In genomic region chr16:72644911-72645310, GRCh38 we compare ENCODE assay signal across 17 cellular contexts.
A peak's percentile ranks its signal among the peaks of the same experiment; 100 is the strongest.
DNase-seq lines count a peak whose midpoint lies in the region; FAIRE-seq and TF ChIP-seq lines count a peak whose summit lies in the region.
"Had no signal": no experiment of that assay in that cellular context is flagged by ENCODE, and none has a peak within 500 bp of the region (broad histone marks: within the 10 kb centered on the region; RNA-seq: fewer than 3 reads in every experiment).

No MANE protein-coding gene starts in this region.

- H3K4me2 ChIP-seq in KMS-11 = peak overlapping the region; percentile 67; the same call in 1 of the 2 replicates

- peak overlapping the region; percentile 83 for H3K27ac ChIP-seq in C4-2B
- H3K27ac ChIP-seq in KMS-11 = peak overlapping the region; percentile 63; the same call in 1 of the 2 replicates
- H3K27ac ChIP-seq in VCaP = peak overlapping the region; percentile 86

- no peaks in the 10 kb centered on the region for H4K20me1 ChIP-seq in KMS-11 (ENCODE audit: insufficient read depth)

- no peaks in the 10 kb centered on the region for H3K36me3 ChIP-seq in KMS-11 (ENCODE audit: insufficient read depth)

- no peak overlapping the region for H3K9ac ChIP-seq in KMS-11

- H2AFZ ChIP-seq in KMS-11 (ENCODE audit: low read depth) = no peak overlapping the region

- no peaks in the 10 kb centered on the region for H3K79me2 ChIP-seq in KMS-11 (ENCODE audit: insufficient read depth, low read depth)

- peaks cover 44% of the 10 kb centered on the region for H3K4me1 ChIP-seq in KMS-11 (ENCODE audit: low read depth, poor library complexity, severe bottlenecking)

- no peaks in the 10 kb centered on the region for H3K27me3 ChIP-seq in KMS-11 (ENCODE audit: insufficient read depth, low read depth)

- H3K4me3 ChIP-seq in KMS-11 (IDR thresholded peaks at IDR 0.05; ENCODE audit: insufficient read depth, low read depth, low read length) = no peak overlapping the region
- H3K4me3 ChIP-seq: GM12878 had no signal

- no peak for TF ChIP-seq CTCF in C4-2B (conservative IDR thresholded peaks at IDR 0.05)
- no peak for TF ChIP-seq CTCF in KMS-11 (conservative IDR thresholded peaks at IDR 0.05; ENCODE audit: low read depth, low read length)
- TF ChIP-seq CTCF in VCaP (conservative IDR thresholded peaks at IDR 0.05) = no peak
- no peak for TF ChIP-seq CTCF in GM13976 (IDR thresholded peaks at IDR 0.05; ENCODE audit: borderline replicate concordance, control extremely low read depth, extremely low read depth, insufficient read depth, missing control alignments)

- DNase-seq in HTR-8/SVneo (ENCODE audit: insufficient read length, low spot score) (no peak), activated T-cell treated with anti-CD3 and anti-CD28 coated beads for 4 hours (no peak), GM13976 (ENCODE audit: low spot score) (no peak), NCI-H2171 treated with DMSO at 0.1 percent for 48 hours (lab: John Stamatoyannopoulos, UW) (no peak)
- DNase-seq: C1 segment of cervical spinal cord; CD4-positive, CD25-positive, alpha-beta regulatory T cell; CD8-positive, alpha-beta T cell; DMS 273 treated with DMSO at 0.1 percent for 48 hours; DMS79; GDM1; H7 had no signal

- in situ Hi-C loops in GM13976 (cut with MboI; ENCODE audit: low sequenced_read_pairs, unreplicated experiment) = no loop called here

- FAIRE-seq in HTR-8/SVneo (lab: Jason Lieb, UNC) = no peak
- FAIRE-seq: D721Med, GM12878, H1 had no signal
